24 cellular contexts compared by ENCODE assay signal in the genomic region with DNA sequence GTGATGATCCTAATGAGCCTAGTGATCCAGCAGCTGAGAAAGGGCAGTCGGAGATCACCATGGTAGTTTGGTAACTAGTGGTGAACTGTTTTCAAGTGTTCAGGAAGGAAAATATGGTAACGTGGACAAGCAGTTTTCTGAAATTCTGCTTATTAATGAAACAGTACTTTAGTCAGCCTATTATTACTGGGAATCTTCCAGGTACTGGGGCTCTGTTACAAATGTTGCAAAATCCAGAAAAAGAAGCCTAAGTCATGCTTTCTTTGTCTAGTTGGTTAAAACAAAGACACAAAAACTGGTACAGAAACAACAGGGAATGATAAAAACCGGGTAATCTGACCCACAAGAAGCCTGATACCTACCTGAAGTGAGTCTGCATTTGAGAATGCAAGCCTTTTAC. TPM values are rescaled to one million over a fixed set of nuclear protein-coding genes. Genes with fewer than 3 reads are reported as not detected.
"Had no signal": no experiment of that assay in that cellular context is flagged by ENCODE, and none has a peak within 500 bp of the region (broad histone marks: within the 10 kb centered on the region; RNA-seq: fewer than 3 reads in every experiment).

No MANE protein-coding gene starts in this region.

- H3K79me2 ChIP-seq: hepatocyte had no signal

- H3K4me2 ChIP-seq: hepatocyte had no signal

- H3K27ac ChIP-seq: cardiac muscle cell, gastroesophageal sphincter, hepatocyte, pancreas, psoas muscle, stomach, suprapubic skin had no signal

- H3K36me3 ChIP-seq: cardiac muscle cell, gastroesophageal sphincter, pancreas, stomach, suprapubic skin had no signal

- DNase-seq: activated CD4-positive, alpha-beta T cell treated with anti-CD3 and anti-CD28 coated beads for 4 hours; activated CD4-positive, alpha-beta T cell treated with anti-CD3 and anti-CD28 coated beads, Interleukin-2, amount 50 U/mL, for 4 hours; activated CD4-positive, CD25-positive, alpha-beta regulatory T cell; activated gamma-delta T cell; activated naive CD4-positive, alpha-beta T cell treated with anti-CD3 and anti-CD28 coated beads, Interleukin-2, amount 10 ng/mL, durations not matched to agents 7 days and 5 days; activated T-cell treated with anti-CD3 and anti-CD28 coated beads, Interleukin-2, amount 50 U/mL, for 24 hours; amygdala; left cardiac atrium; mammary epithelial cell; midbrain; naive thymus-derived CD4-positive, alpha-beta T cell; pancreas; psoas muscle; stimulated activated CD4-positive, alpha-beta T cell treated with anti-CD3 and anti-CD28 coated beads, Interleukin-15, amount 100 ng/mL, for 24 hours; stimulated activated CD4-positive, alpha-beta T cell treated with anti-CD3 and anti-CD28 coated beads, Interleukin-2, amount 100 ng/mL, for 24 hours; stimulated activated naive B cell treated with anti-CD40 and anti-IgM and Interleukin-4, amounts not matched to agents 10 μg/mL and 1 μg/mL and 100 μg/mL, for 72 hours; stomach; T-helper 1 cell; trophoblast cell had no signal

- H3K27me3 ChIP-seq: cardiac muscle cell, gastroesophageal sphincter, hepatocyte, pancreas, stomach, suprapubic skin had no signal

- H3K9me3 ChIP-seq: gastroesophageal sphincter, pancreas, psoas muscle, stomach, suprapubic skin had no signal

- H3K4me1 ChIP-seq: gastroesophageal sphincter, pancreas, psoas muscle, stomach, suprapubic skin had no signal

- H2AFZ ChIP-seq: hepatocyte had no signal

- H3K4me3 ChIP-seq: cardiac muscle cell, gastroesophageal sphincter, hepatocyte, pancreas, psoas muscle, stomach, suprapubic skin had no signal

- ATAC-seq: gastroesophageal sphincter; left cardiac atrium; naive thymus-derived CD4-positive, alpha-beta T cell; pancreas; psoas muscle; stimulated activated naive B cell treated with anti-CD40 and anti-IgM and Interleukin-4, amounts not matched to agents 10 μg/mL and 1 μg/mL and 100 μg/mL, for 72 hours had no signal

RNA-seq across cellular contexts. Expression of a gene that starts 18.2 kb away (rescaled TPM):
- total RNA-seq: endothelial cell of umbilical vein, left cardiac atrium, psoas muscle had no signal
- polyA plus RNA-seq: endothelial cell of umbilical vein; hepatocyte; naive thymus-derived CD4-positive, alpha-beta T cell had no signal
